ENCODE assay signal across 24 cellular contexts in genomic region chr22:24831678-24832077, GRCh38. TPM values are rescaled to one million over a fixed set of nuclear protein-coding genes. Genes with fewer than 3 reads are reported as not detected.
"Had no signal": no experiment of that assay in that cellular context is flagged by ENCODE, and none has a peak within 500 bp of the region (broad histone marks: within the 10 kb centered on the region; RNA-seq: fewer than 3 reads in every experiment).

No MANE protein-coding gene starts in this region.

- H3K27me3 Mint-ChIP-seq: activated CD4-positive, alpha-beta memory T cell treated with anti-CD3 and anti-CD28 coated beads for 36 hours; activated CD4-positive, alpha-beta T cell treated with anti-CD3 and anti-CD28 coated beads, Interleukin-2, amount 10 ng/mL, durations not matched to agents 7 days and 5 days had no signal

- FAIRE-seq: RCC 7860, TTC549 had no signal

- H3K9me3 Mint-ChIP-seq: activated CD4-positive, alpha-beta memory T cell treated with anti-CD3 and anti-CD28 coated beads for 36 hours; activated CD4-positive, alpha-beta T cell treated with anti-CD3 and anti-CD28 coated beads, Interleukin-2, amount 10 ng/mL, durations not matched to agents 7 days and 5 days; activated naive CD4-positive, alpha-beta T cell treated with anti-CD3 and anti-CD28 coated beads, Interleukin-2, amount 50 U/mL, for 72 hours; activated T-cell treated with anti-CD3 and anti-CD28 coated beads, Interleukin-2, amount 50 U/mL, for 4 hours had no signal

- H3K36me3 Mint-ChIP-seq: activated CD4-positive, alpha-beta memory T cell treated with anti-CD3 and anti-CD28 coated beads for 36 hours; activated naive CD4-positive, alpha-beta T cell treated with anti-CD3 and anti-CD28 coated beads, Interleukin-2, amount 50 U/mL, for 72 hours had no signal

- DNase-seq: activated CD4-positive, alpha-beta memory T cell treated with anti-CD3 and anti-CD28 coated beads for 36 hours; activated CD4-positive, alpha-beta T cell treated with anti-CD3 and anti-CD28 coated beads, Interleukin-2, amount 10 ng/mL, durations not matched to agents 7 days and 5 days; activated CD4-positive, CD25-positive, alpha-beta regulatory T cell; activated CD8-positive, alpha-beta memory T cell treated with anti-CD3 and anti-CD28 coated beads for 24 hours; activated effector memory CD4-positive, alpha-beta T cell treated with anti-CD3 and anti-CD28 coated beads, Interleukin-2, amount 50 U/mL, for 16 hours; activated naive CD4-positive, alpha-beta T cell treated with Interleukin-2 at 50 U/mL for 16 hours; activated T-cell treated with anti-CD3 and anti-CD28 coated beads, Interleukin-2, amount 50 U/mL, for 4 hours; cerebellar nuclear complex; NCI-H1105 treated with DMSO at 0.1 percent for 48 hours; NCI-H1436 treated with DMSO at 0.1 percent for 48 hours; NCI-H187; NCI-H2081; NCI-H510A treated with DMSO at 0.1 percent for 48 hours; PC-3; SIG-M5; T-helper 2 cell; T1000 had no signal

- H3K4me1 Mint-ChIP-seq: activated CD4-positive, alpha-beta T cell treated with anti-CD3 and anti-CD28 coated beads, Interleukin-2, amount 10 ng/mL, durations not matched to agents 7 days and 5 days had no signal

- H3K27ac Mint-ChIP-seq: activated CD4-positive, alpha-beta memory T cell treated with anti-CD3 and anti-CD28 coated beads for 36 hours; activated CD4-positive, alpha-beta T cell treated with anti-CD3 and anti-CD28 coated beads, Interleukin-2, amount 10 ng/mL, durations not matched to agents 7 days and 5 days; activated naive CD4-positive, alpha-beta T cell treated with anti-CD3 and anti-CD28 coated beads, Interleukin-2, amount 50 U/mL, for 72 hours had no signal

- ATAC-seq: activated naive CD4-positive, alpha-beta T cell treated with anti-CD3 and anti-CD28 coated beads, Interleukin-2, amount 50 U/mL, for 72 hours; activated T-cell treated with anti-CD3 and anti-CD28 coated beads, Interleukin-2, amount 50 U/mL, for 4 hours; PC-3 had no signal

- H3K4me3 Mint-ChIP-seq: activated CD4-positive, alpha-beta memory T cell treated with anti-CD3 and anti-CD28 coated beads for 36 hours; activated CD4-positive, alpha-beta T cell treated with anti-CD3 and anti-CD28 coated beads, Interleukin-2, amount 10 ng/mL, durations not matched to agents 7 days and 5 days; activated T-cell treated with anti-CD3 and anti-CD28 coated beads, Interleukin-2, amount 50 U/mL, for 4 hours had no signal

- H3K27ac ChIP-seq: KMS-11 had no signal

RNA-seq across cellular contexts. Expression of gene PIWIL3, which starts 57.2 kb away (rescaled TPM):
- total RNA-seq: activated CD4-positive, alpha-beta memory T cell treated with anti-CD3 and anti-CD28 coated beads for 36 hours; activated CD4-positive, alpha-beta T cell treated with anti-CD3 and anti-CD28 coated beads, Interleukin-2, amount 10 ng/mL, durations not matched to agents 7 days and 5 days; activated naive CD4-positive, alpha-beta T cell treated with anti-CD3 and anti-CD28 coated beads, Interleukin-2, amount 50 U/mL, for 72 hours; activated T-cell treated with anti-CD3 and anti-CD28 coated beads, Interleukin-2, amount 50 U/mL, for 4 hours; cardiac septum; MCF 10A; PC-3 had no signal
- polyA plus RNA-seq: adipose tissue had no signal
